ENCODE assay signal across 25 cellular contexts in genomic region chr2:79906149-79906548, GRCh38.
"Had no signal": no experiment of that assay in that cellular context is flagged by ENCODE, and none has a peak within 500 bp of the region (broad histone marks: within the 10 kb centered on the region; RNA-seq: fewer than 3 reads in every experiment).

No MANE protein-coding gene starts in this region.

- H2AFZ ChIP-seq: PC-9 had no signal

- H3K9me3 Mint-ChIP-seq: activated CD4-positive, alpha-beta T cell treated with anti-CD3 and anti-CD28 coated beads, Interleukin-2, amount 10 ng/mL, durations not matched to agents 24 days and 14 days; activated naive CD8-positive, alpha-beta T cell treated with anti-CD3 and anti-CD28 coated beads for 36 hours had no signal

- H3K27ac Mint-ChIP-seq: activated CD4-positive, alpha-beta T cell treated with anti-CD3 and anti-CD28 coated beads, Interleukin-2, amount 10 ng/mL, durations not matched to agents 24 days and 14 days; activated CD8-positive, alpha-beta T cell treated with anti-CD3 and anti-CD28 coated beads for 36 hours; activated naive CD8-positive, alpha-beta T cell treated with anti-CD3 and anti-CD28 coated beads for 36 hours; activated T-cell treated with anti-CD3 and anti-CD28 coated beads, Interleukin-2, amount 50 U/mL, for 72 hours; activated T-helper 17 cell treated with anti-CD3 and anti-CD28 coated beads, Interleukin-2, amount 50 U/mL, for 72 hours had no signal

- H3K9ac ChIP-seq: KMS-11 had no signal

- H3K4me1 Mint-ChIP-seq: activated CD4-positive, alpha-beta T cell treated with anti-CD3 and anti-CD28 coated beads, Interleukin-2, amount 10 ng/mL, durations not matched to agents 24 days and 14 days; activated naive CD8-positive, alpha-beta T cell treated with anti-CD3 and anti-CD28 coated beads for 36 hours; activated T-helper 17 cell treated with anti-CD3 and anti-CD28 coated beads, Interleukin-2, amount 50 U/mL, for 72 hours had no signal

- H3K4me3 ChIP-seq: PC-9 had no signal

- H3K4me2 ChIP-seq: KMS-11, PC-9 had no signal

- H3K4me3 Mint-ChIP-seq: activated CD4-positive, alpha-beta T cell treated with anti-CD3 and anti-CD28 coated beads, Interleukin-2, amount 10 ng/mL, durations not matched to agents 24 days and 14 days; activated CD8-positive, alpha-beta T cell treated with anti-CD3 and anti-CD28 coated beads for 36 hours; activated naive CD8-positive, alpha-beta T cell treated with anti-CD3 and anti-CD28 coated beads for 36 hours; activated T-cell treated with anti-CD3 and anti-CD28 coated beads, Interleukin-2, amount 50 U/mL, for 72 hours; activated T-helper 17 cell treated with anti-CD3 and anti-CD28 coated beads, Interleukin-2, amount 50 U/mL, for 72 hours had no signal

- H3K27me3 Mint-ChIP-seq: activated CD4-positive, alpha-beta T cell treated with anti-CD3 and anti-CD28 coated beads, Interleukin-2, amount 10 ng/mL, durations not matched to agents 24 days and 14 days; activated CD8-positive, alpha-beta T cell treated with anti-CD3 and anti-CD28 coated beads for 36 hours; activated T-helper 17 cell treated with anti-CD3 and anti-CD28 coated beads, Interleukin-2, amount 50 U/mL, for 72 hours had no signal

- H3K36me3 Mint-ChIP-seq: activated naive CD8-positive, alpha-beta T cell treated with anti-CD3 and anti-CD28 coated beads for 36 hours had no signal

- DNase-seq: activated CD4-positive, alpha-beta T cell treated with anti-CD3 and anti-CD28 coated beads, Interleukin-2, amount 10 ng/mL, durations not matched to agents 24 days and 14 days; activated CD4-positive, alpha-beta T cell treated with anti-CD3 and anti-CD28 coated beads, Interleukin-2, amount 50 U/mL, for 4 hours; activated CD8-positive, alpha-beta T cell treated with anti-CD3 and anti-CD28 coated beads for 36 hours; activated effector memory CD4-positive, alpha-beta T cell treated with anti-CD3 and anti-CD28 coated beads, Interleukin-2, amount 50 U/mL, for 16 hours; activated naive CD4-positive, alpha-beta T cell; activated naive CD4-positive, alpha-beta T cell treated with anti-CD3 and anti-CD28 coated beads, Interleukin-2, amount 50 U/mL, for 16 hours; activated naive CD8-positive, alpha-beta T cell treated with anti-CD3 and anti-CD28 coated beads for 36 hours; activated T-cell treated with anti-CD3 and anti-CD28 coated beads, Interleukin-2, amount 50 U/mL, for 1 hour; activated T-cell treated with anti-CD3 and anti-CD28 coated beads, Interleukin-2, amount 50 U/mL, for 72 hours; amniotic stem cell; aorta; MM.1S; NCI-H1092; NCI-H1436 treated with DMSO at 0.1 percent for 48 hours; NCI-H1694 treated with DMSO at 0.1 percent for 48 hours; NCI-H2029; NCI-H345; NCI-H524 treated with DMSO at 0.1 percent for 48 hours; PC-9; SIG-M5 had no signal

- H3K27ac ChIP-seq: KMS-11, PC-9, RWPE1 had no signal

- FAIRE-seq: RCC 7860, TTC549 had no signal
